In genomic region chr10:84108797-84109196, GRCh38 we compare ENCODE assay signal across 29 cellular contexts.
"Had no signal": no experiment of that assay in that cellular context is flagged by ENCODE, and none has a peak within 500 bp of the region (broad histone marks: within the 10 kb centered on the region; RNA-seq: fewer than 3 reads in every experiment).

No MANE protein-coding gene starts in this region.

- H3K4me1 Mint-ChIP-seq: immature natural killer cell; mesothelial cell of epicardium; natural killer cell; nephron progenitor cell; stimulated activated memory B cell treated with anti-CD40 and anti-IgM and Interleukin-4, amounts not matched to agents 10 μg/mL and 1 μg/mL and 100 μg/mL, for 72 hours; stimulated activated naive CD8-positive, alpha-beta T cell treated with anti-CD3 and anti-CD28 coated beads, Interleukin-15, amount 100 ng/mL, for 72 hours had no signal

- H3K9me3 Mint-ChIP-seq: immature natural killer cell; mesothelial cell of epicardium; naive B cell; natural killer cell; nephron progenitor cell; stimulated activated memory B cell treated with anti-CD40 and anti-IgM and Interleukin-4, amounts not matched to agents 10 μg/mL and 1 μg/mL and 100 μg/mL, for 72 hours; stimulated activated naive CD8-positive, alpha-beta T cell treated with anti-CD3 and anti-CD28 coated beads, Interleukin-15, amount 100 ng/mL, for 72 hours; type B pancreatic cell had no signal

- H3K9me3 ChIP-seq: left lung, pancreas, psoas muscle, right atrium auricular region, right lobe of liver, tibial nerve, vagina had no signal

- H3K4me2 ChIP-seq: smooth muscle cell had no signal

- H3K4me1 ChIP-seq: left lung, pancreas, psoas muscle, right atrium auricular region, right lobe of liver, tibial nerve, vagina had no signal

- H3K36me3 Mint-ChIP-seq: immature natural killer cell; mesothelial cell of epicardium; naive B cell; natural killer cell; stimulated activated memory B cell treated with anti-CD40 and anti-IgM and Interleukin-4, amounts not matched to agents 10 μg/mL and 1 μg/mL and 100 μg/mL, for 72 hours; type B pancreatic cell had no signal

- H3K4me3 Mint-ChIP-seq: immature natural killer cell; mesothelial cell of epicardium; naive B cell; natural killer cell; nephron progenitor cell; stimulated activated memory B cell treated with anti-CD40 and anti-IgM and Interleukin-4, amounts not matched to agents 10 μg/mL and 1 μg/mL and 100 μg/mL, for 72 hours; stimulated activated naive CD8-positive, alpha-beta T cell treated with anti-CD3 and anti-CD28 coated beads, Interleukin-15, amount 100 ng/mL, for 72 hours; type B pancreatic cell had no signal

- H3K27ac ChIP-seq: left lung, pancreas, psoas muscle, right atrium auricular region, right lobe of liver, tibial nerve, vagina had no signal

- H3K4me3 ChIP-seq: left lung, lung, pancreas, psoas muscle, right atrium auricular region, right lobe of liver, smooth muscle cell, tibial nerve, vagina had no signal

- ATAC-seq: left colon; left lung; natural killer cell; pancreas; psoas muscle; right lobe of liver; stimulated activated memory B cell treated with anti-CD40 and anti-IgM and Interleukin-4, amounts not matched to agents 10 μg/mL and 1 μg/mL and 100 μg/mL, for 72 hours; stimulated activated naive CD8-positive, alpha-beta T cell treated with anti-CD3 and anti-CD28 coated beads, Interleukin-15, amount 100 ng/mL, for 72 hours had no signal

- DNase-seq: hippocampal formation; immature natural killer cell; kidney; left colon; left lung; mesendoderm; naive B cell; natural killer cell; nephron progenitor cell; nucleus accumbens; posterior cingulate gyrus; psoas muscle; right lobe of liver; stimulated activated CD4-positive, alpha-beta T cell treated with anti-CD3 and anti-CD28 coated beads, Interleukin-1b, Interleukin-23, amount 100 ng/mL, for 48 hours; stimulated activated CD4-positive, alpha-beta T cell treated with anti-CD3 and anti-CD28 coated beads, Interleukin-2, amount 100 ng/mL, for 48 hours; stimulated activated CD4-positive, alpha-beta T cell treated with anti-CD3 and anti-CD28 coated beads, Interleukin-4, amount 100 ng/mL, for 4 hours; stimulated activated CD8-positive, alpha-beta memory T cell treated with anti-CD3 and anti-CD28 coated beads, Interleukin-4, amount 100 ng/mL, for 48 hours; stimulated activated naive CD4-positive, alpha-beta T cell treated with Interleukin-2 at 50 U/mL for 16 hours; stimulated activated naive CD8-positive, alpha-beta T cell treated with anti-CD3 and anti-CD28 coated beads, Interleukin-15, amount 100 ng/mL, for 72 hours; substantia nigra had no signal

- H3K36me3 ChIP-seq: left lung, pancreas, right atrium auricular region, right lobe of liver, tibial nerve, vagina had no signal

- H3K27me3 ChIP-seq: left lung, pancreas, right atrium auricular region, right lobe of liver, tibial nerve, vagina had no signal

- H3K27ac Mint-ChIP-seq: immature natural killer cell; mesothelial cell of epicardium; naive B cell; natural killer cell; nephron progenitor cell; stimulated activated memory B cell treated with anti-CD40 and anti-IgM and Interleukin-4, amounts not matched to agents 10 μg/mL and 1 μg/mL and 100 μg/mL, for 72 hours; stimulated activated naive CD8-positive, alpha-beta T cell treated with anti-CD3 and anti-CD28 coated beads, Interleukin-15, amount 100 ng/mL, for 72 hours; type B pancreatic cell had no signal
